1 cellular context compared by ENCODE assay signal in genomic region chr2:134119672-134120159, GRCh38.
TF ChIP-seq lines count a peak whose summit lies in the region.

No MANE protein-coding gene starts in this region.

TF ChIP-seq in HepG2, 621 proteins besides CTCF, POLR2A, EP300 and RAD21 (continued from another document and continues in another):
- TF ChIP-seq CSRNP2 (CRISPR knock-in tag; conservative IDR thresholded peaks at IDR 0.05; ENCODE audit: low read depth) (no peak), ZKSCAN5 (CRISPR knock-in tag; IDR thresholded peaks at IDR 0.05) (no peak), HOXA7 (CRISPR knock-in tag; IDR thresholded peaks at IDR 0.05) (no peak), ZNF773 (CRISPR knock-in tag; IDR thresholded peaks at IDR 0.05; ENCODE audit: borderline replicate concordance) (no peak; the same call in 1 of the 2 replicates), CENPT (CRISPR knock-in tag; IDR thresholded peaks at IDR 0.05; ENCODE audit: low read depth) (no peak), PHF5A (CRISPR knock-in tag; IDR thresholded peaks at IDR 0.05; ENCODE audit: low read depth, unreplicated experiment) (no peak), ZKSCAN8 (CRISPR knock-in tag; IDR thresholded peaks at IDR 0.05; ENCODE audit: borderline replicate concordance) (peak; percentile 67; the same call in 1 of the 2 replicates), KMT2A (CRISPR knock-in tag; IDR thresholded peaks at IDR 0.05) (peak; percentile 62), ATF3 (CRISPR knock-in tag; IDR thresholded peaks at IDR 0.05) (no peak), JARID2 (CRISPR knock-in tag; IDR thresholded peaks at IDR 0.05; ENCODE audit: insufficient replicate concordance) (peak; percentile 81), ZNF431 (CRISPR knock-in tag; IDR thresholded peaks at IDR 0.05; ENCODE audit: borderline replicate concordance, low read depth) (no peak), NFYB (CRISPR knock-in tag; IDR thresholded peaks at IDR 0.05) (peak; percentile 78), PRDM10 (CRISPR knock-in tag; IDR thresholded peaks at IDR 0.05; ENCODE audit: low read depth) (no peak), ZIK1 (CRISPR knock-in tag; IDR thresholded peaks at IDR 0.05; ENCODE audit: borderline replicate concordance, low read depth) (peak; percentile 58; the same call in 1 of the 2 replicates), ZNF703 (CRISPR knock-in tag; IDR thresholded peaks at IDR 0.05; ENCODE audit: borderline replicate concordance) (no peak), ZMYM4 (CRISPR knock-in tag; IDR thresholded peaks at IDR 0.05) (peak; percentile 88), SNAI1 (CRISPR knock-in tag; IDR thresholded peaks at IDR 0.05; ENCODE audit: borderline replicate concordance) (no peak; the same call in 1 of the 2 replicates), ZFP1 (CRISPR knock-in tag; IDR thresholded peaks at IDR 0.05) (no peak), ZNF207 (IDR thresholded peaks at IDR 0.05; ENCODE audit: borderline replicate concordance) (no peak), SMAD1 (CRISPR knock-in tag; IDR thresholded peaks at IDR 0.05; ENCODE audit: borderline replicate concordance, low read depth) (no peak), SIX1 (CRISPR knock-in tag; IDR thresholded peaks at IDR 0.05; ENCODE audit: borderline replicate concordance) (no peak), SSRP1 (CRISPR knock-in tag; IDR thresholded peaks at IDR 0.05) (peak; percentile 43; the same call in 1 of the 2 replicates), SAP130 (CRISPR knock-in tag; IDR thresholded peaks at IDR 0.05; ENCODE audit: low read depth) (peak; percentile 72), ZNF549 (CRISPR knock-in tag; IDR thresholded peaks at IDR 0.05) (no peak), YEATS2 (CRISPR knock-in tag; IDR thresholded peaks at IDR 0.05; ENCODE audit: borderline replicate concordance) (0 out of 2 replicates have a peak, but pooled peaks have one; percentile 49), ZNF441 (CRISPR knock-in tag; IDR thresholded peaks at IDR 0.05; ENCODE audit: borderline replicate concordance) (no peak), ZFP36 (IDR thresholded peaks at IDR 0.05; ENCODE audit: borderline replicate concordance, low read depth, low read length, partially characterized antibody) (no peak), MAF1 (CRISPR knock-in tag; IDR thresholded peaks at IDR 0.05; ENCODE audit: borderline replicate concordance) (0 out of 2 replicates have a peak, but pooled peaks have one; percentile 67), FUBP1 (CRISPR knock-in tag; IDR thresholded peaks at IDR 0.05; ENCODE audit: borderline replicate concordance) (no peak), SMARCC2 (IDR thresholded peaks at IDR 0.05) (no peak), FLYWCH1 (CRISPR knock-in tag; IDR thresholded peaks at IDR 0.05) (no peak), NFKBIZ (CRISPR knock-in tag; IDR thresholded peaks at IDR 0.05) (peak; percentile 51; the same call in 1 of the 2 replicates), PAF1 (CRISPR knock-in tag; IDR thresholded peaks at IDR 0.05) (no peak), NCOA2 (CRISPR knock-in tag; IDR thresholded peaks at IDR 0.05) (peak; percentile 41), KDM6A (CRISPR knock-in tag; IDR thresholded peaks at IDR 0.05; ENCODE audit: low read depth) (no peak), MEIS1 (CRISPR knock-in tag; IDR thresholded peaks at IDR 0.05; ENCODE audit: borderline replicate concordance) (peak; percentile 35; the same call in 1 of the 2 replicates), ZNF530 (CRISPR knock-in tag; IDR thresholded peaks at IDR 0.05; ENCODE audit: low read depth) (no peak), ZNF557 (CRISPR knock-in tag; IDR thresholded peaks at IDR 0.05) (no peak), ZSCAN29 (CRISPR knock-in tag; conservative IDR thresholded peaks at IDR 0.05) (peak; percentile 89), NPAS2 (CRISPR knock-in tag; IDR thresholded peaks at IDR 0.05; ENCODE audit: borderline replicate concordance) (no peak), HNRNPL (IDR thresholded peaks at IDR 0.05; ENCODE audit: low read depth, low read length) (0 out of 2 replicates have a peak, but pooled peaks have one; percentile 27), TOE1 (CRISPR knock-in tag; IDR thresholded peaks at IDR 0.05) (0 out of 2 replicates have a peak, but pooled peaks have one; percentile 49), SIX4 (CRISPR knock-in tag; IDR thresholded peaks at IDR 0.05) (0 out of 2 replicates have a peak, but pooled peaks have one; percentile 52), ZNF713 (CRISPR knock-in tag; IDR thresholded peaks at IDR 0.05) (0 out of 2 replicates have a peak, but pooled peaks have one; percentile 59)
- TF ChIP-seq, protein P1, sequence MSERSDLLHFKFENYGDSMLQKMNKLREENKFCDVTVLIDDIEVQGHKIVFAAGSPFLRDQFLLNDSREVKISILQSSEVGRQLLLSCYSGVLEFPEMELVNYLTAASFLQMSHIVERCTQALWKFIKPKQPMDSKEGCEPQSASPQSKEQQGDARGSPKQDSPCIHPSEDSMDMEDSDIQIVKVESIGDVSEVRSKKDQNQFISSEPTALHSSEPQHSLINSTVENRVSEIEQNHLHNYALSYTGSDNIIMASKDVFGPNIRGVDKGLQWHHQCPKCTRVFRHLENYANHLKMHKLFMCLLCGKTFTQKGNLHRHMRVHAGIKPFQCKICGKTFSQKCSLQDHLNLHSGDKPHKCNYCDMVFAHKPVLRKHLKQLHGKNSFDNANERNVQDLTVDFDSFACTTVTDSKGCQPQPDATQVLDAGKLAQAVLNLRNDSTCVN (CRISPR knock-in tag; IDR thresholded peaks at IDR 0.05; ENCODE audit: borderline replicate concordance): peak; percentile 88
- TF ChIP-seq, protein P2, sequence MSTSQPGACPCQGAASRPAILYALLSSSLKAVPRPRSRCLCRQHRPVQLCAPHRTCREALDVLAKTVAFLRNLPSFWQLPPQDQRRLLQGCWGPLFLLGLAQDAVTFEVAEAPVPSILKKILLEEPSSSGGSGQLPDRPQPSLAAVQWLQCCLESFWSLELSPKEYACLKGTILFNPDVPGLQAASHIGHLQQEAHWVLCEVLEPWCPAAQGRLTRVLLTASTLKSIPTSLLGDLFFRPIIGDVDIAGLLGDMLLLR (CRISPR knock-in tag; IDR thresholded peaks at IDR 0.05): peak; percentile 53; the same call in 1 of the 2 replicates
- TF ChIP-seq, protein P3, sequence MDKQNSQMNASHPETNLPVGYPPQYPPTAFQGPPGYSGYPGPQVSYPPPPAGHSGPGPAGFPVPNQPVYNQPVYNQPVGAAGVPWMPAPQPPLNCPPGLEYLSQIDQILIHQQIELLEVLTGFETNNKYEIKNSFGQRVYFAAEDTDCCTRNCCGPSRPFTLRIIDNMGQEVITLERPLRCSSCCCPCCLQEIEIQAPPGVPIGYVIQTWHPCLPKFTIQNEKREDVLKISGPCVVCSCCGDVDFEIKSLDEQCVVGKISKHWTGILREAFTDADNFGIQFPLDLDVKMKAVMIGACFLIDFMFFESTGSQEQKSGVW (CRISPR knock-in tag; IDR thresholded peaks at IDR 0.05; ENCODE audit: borderline replicate concordance): no peak
- TF ChIP-seq, protein P4, sequence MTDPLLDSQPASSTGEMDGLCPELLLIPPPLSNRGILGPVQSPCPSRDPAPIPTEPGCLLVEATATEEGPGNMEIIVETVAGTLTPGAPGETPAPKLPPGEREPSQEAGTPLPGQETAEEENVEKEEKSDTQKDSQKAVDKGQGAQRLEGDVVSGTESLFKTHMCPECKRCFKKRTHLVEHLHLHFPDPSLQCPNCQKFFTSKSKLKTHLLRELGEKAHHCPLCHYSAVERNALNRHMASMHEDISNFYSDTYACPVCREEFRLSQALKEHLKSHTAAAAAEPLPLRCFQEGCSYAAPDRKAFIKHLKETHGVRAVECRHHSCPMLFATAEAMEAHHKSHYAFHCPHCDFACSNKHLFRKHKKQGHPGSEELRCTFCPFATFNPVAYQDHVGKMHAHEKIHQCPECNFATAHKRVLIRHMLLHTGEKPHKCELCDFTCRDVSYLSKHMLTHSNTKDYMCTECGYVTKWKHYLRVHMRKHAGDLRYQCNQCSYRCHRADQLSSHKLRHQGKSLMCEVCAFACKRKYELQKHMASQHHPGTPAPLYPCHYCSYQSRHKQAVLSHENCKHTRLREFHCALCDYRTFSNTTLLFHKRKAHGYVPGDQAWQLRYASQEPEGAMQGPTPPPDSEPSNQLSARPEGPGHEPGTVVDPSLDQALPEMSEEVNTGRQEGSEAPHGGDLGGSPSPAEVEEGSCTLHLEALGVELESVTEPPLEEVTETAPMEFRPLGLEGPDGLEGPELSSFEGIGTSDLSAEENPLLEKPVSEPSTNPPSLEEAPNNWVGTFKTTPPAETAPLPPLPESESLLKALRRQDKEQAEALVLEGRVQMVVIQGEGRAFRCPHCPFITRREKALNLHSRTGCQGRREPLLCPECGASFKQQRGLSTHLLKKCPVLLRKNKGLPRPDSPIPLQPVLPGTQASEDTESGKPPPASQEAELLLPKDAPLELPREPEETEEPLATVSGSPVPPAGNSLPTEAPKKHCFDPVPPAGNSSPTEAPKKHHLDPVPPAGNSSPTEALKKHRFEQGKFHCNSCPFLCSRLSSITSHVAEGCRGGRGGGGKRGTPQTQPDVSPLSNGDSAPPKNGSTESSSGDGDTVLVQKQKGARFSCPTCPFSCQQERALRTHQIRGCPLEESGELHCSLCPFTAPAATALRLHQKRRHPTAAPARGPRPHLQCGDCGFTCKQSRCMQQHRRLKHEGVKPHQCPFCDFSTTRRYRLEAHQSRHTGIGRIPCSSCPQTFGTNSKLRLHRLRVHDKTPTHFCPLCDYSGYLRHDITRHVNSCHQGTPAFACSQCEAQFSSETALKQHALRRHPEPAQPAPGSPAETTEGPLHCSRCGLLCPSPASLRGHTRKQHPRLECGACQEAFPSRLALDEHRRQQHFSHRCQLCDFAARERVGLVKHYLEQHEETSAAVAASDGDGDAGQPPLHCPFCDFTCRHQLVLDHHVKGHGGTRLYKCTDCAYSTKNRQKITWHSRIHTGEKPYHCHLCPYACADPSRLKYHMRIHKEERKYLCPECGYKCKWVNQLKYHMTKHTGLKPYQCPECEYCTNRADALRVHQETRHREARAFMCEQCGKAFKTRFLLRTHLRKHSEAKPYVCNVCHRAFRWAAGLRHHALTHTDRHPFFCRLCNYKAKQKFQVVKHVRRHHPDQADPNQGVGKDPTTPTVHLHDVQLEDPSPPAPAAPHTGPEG (CRISPR knock-in tag; IDR thresholded peaks at IDR 0.05): no peak
- TF ChIP-seq, protein P5, sequence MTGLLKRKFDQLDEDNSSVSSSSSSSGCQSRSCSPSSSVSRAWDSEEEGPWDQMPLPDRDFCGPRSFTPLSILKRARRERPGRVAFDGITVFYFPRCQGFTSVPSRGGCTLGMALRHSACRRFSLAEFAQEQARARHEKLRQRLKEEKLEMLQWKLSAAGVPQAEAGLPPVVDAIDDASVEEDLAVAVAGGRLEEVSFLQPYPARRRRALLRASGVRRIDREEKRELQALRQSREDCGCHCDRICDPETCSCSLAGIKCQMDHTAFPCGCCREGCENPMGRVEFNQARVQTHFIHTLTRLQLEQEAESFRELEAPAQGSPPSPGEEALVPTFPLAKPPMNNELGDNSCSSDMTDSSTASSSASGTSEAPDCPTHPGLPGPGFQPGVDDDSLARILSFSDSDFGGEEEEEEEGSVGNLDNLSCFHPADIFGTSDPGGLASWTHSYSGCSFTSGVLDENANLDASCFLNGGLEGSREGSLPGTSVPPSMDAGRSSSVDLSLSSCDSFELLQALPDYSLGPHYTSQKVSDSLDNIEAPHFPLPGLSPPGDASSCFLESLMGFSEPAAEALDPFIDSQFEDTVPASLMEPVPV (CRISPR knock-in tag; IDR thresholded peaks at IDR 0.05): peak; percentile 87
